In the genomic region with DNA sequence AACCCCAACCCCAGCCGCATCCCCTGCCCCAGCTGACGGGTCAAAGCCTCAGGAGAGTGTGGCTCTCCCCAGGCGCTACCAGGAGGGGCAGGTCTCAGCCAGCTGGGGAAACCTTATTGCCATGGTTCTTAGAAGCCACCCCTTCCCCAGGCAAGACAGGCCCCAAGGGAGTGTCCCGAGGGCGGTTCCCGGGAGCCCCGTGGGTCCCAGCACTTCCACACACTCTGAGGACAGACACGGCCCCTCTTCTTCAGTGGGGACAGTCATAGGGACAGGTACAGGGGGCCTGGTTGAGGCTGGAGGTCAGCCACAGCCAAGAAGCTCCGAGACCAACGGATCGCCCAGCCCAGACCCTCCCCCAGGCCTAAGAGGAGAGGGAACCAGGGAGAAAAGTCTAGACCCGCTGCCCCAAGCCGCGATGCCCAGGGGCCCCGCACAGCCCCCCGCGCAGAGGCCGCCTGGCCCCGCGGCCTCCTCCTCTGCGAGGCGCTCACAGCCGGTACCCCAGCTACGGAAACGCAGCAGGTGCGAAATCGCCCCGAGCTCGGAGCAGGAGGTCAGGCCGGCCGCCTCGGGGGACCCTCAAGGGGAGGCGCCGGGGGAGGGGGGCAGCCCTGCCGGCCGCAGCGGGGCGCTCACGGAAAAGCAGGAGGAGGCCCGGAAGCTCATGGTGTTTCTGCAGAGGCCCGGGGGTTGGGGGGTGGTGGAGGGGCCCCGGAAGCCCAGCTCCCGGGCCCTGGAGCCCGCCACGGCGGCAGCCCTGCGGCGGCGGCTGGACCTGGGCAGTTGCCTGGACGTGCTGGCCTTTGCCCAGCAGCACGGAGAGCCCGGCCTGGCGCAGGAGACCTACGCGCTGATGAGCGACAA, we compare ENCODE assay signal across 10 cellular contexts. TPM values are rescaled to one million over a fixed set of nuclear protein-coding genes. Genes with fewer than 3 reads are reported as not detected.
DNase-seq lines count a peak whose midpoint lies in the region; TF ChIP-seq lines count a peak whose summit lies in the region.
"Had no signal": no experiment of that assay in that cellular context is flagged by ENCODE, and none has a peak within 500 bp of the region (broad histone marks: within the 10 kb centered on the region; RNA-seq: fewer than 3 reads in every experiment).

No MANE protein-coding gene starts in this region.

- H3K4me1 ChIP-seq in uterus = peaks cover 0 to 12% of the 10 kb centered on the region in 2 donors

- H3K36me3 Mint-ChIP-seq in activated CD4-positive, alpha-beta T cell treated with anti-CD3 and anti-CD28 coated beads, Interleukin-2, amount 10 ng/mL, durations not matched to agents 7 days and 5 days (ENCODE audit: low read depth) = peaks cover 6% of the 10 kb centered on the region

- no peaks in the 10 kb centered on the region for H3K9me3 Mint-ChIP-seq in activated CD4-positive, alpha-beta T cell treated with anti-CD3 and anti-CD28 coated beads, Interleukin-2, amount 10 ng/mL, durations not matched to agents 7 days and 5 days

- no peaks in the 10 kb centered on the region for H3K9me3 ChIP-seq in uterus

- POLR2A ChIA-PET in activated CD4-positive, alpha-beta T cell treated with anti-CD3 and anti-CD28 coated beads, Interleukin-2, amount 10 ng/mL, durations not matched to agents 7 days and 5 days (lab: Charles Lee) = interaction anchor here (0.6 to 1.7 kb wide), 6 partner anchors 9 to 72 kb away, joined by 3 to 6 read pairs (median 3); a partner anchor contains a TSS
- POLR2A ChIA-PET in RWPE1 (lab: Yijun Ruan, JAX; ENCODE audit: low non-redundant PET) = no interaction called here

- peak overlapping the region; percentile 94 for H3K27ac Mint-ChIP-seq in activated CD4-positive, alpha-beta T cell treated with anti-CD3 and anti-CD28 coated beads, Interleukin-2, amount 10 ng/mL, durations not matched to agents 7 days and 5 days

- peak; percentile 87 for DNase-seq in GM13977 (ENCODE audit: low spot score)
- DNase-seq in activated CD4-positive, alpha-beta T cell treated with anti-CD3 and anti-CD28 coated beads, Interleukin-2, amount 10 ng/mL, durations not matched to agents 7 days and 5 days = peak; percentile 63
- peak; percentile 24 for DNase-seq in epidermal melanocyte (ENCODE audit: insufficient read length, low spot score)
- DNase-seq in stimulated activated CD4-positive, alpha-beta T cell treated with anti-CD3 and anti-CD28 coated beads, Interleukin-4, amount 100 ng/mL, for 4 hours = peak; percentile 50 to 63
- no peak for DNase-seq in RWPE1 (ENCODE audit: low spot score)
- DNase-seq in NCI-H2196 (lab: John Stamatoyannopoulos, UW; ENCODE audit: unreplicated experiment) = no peak
- no peak for DNase-seq in NCI-H526 (lab: John Stamatoyannopoulos, UW)
- no peak for DNase-seq in uterus

- H3K36me3 ChIP-seq in uterus = no peaks in the 10 kb centered on the region

- peaks cover 45% of the 10 kb centered on the region for H3K4me1 Mint-ChIP-seq in activated CD4-positive, alpha-beta T cell treated with anti-CD3 and anti-CD28 coated beads, Interleukin-2, amount 10 ng/mL, durations not matched to agents 7 days and 5 days

- no peaks in the 10 kb centered on the region for H3K27me3 Mint-ChIP-seq in activated CD4-positive, alpha-beta T cell treated with anti-CD3 and anti-CD28 coated beads, Interleukin-2, amount 10 ng/mL, durations not matched to agents 7 days and 5 days

- H3K4me3 ChIP-seq in uterus = no peak overlapping the region
- H3K4me3 ChIP-seq: SK-N-MC had no signal

- H3K27me3 ChIP-seq in uterus = peaks cover 13 to 14% of the 10 kb centered on the region in 2 donors

- intact Hi-C loops in uterus (cut with DNase I; ENCODE audit: low total_unique reads) = no loop called here

- peak overlapping the region; percentile 71 for H3K4me3 Mint-ChIP-seq in activated CD4-positive, alpha-beta T cell treated with anti-CD3 and anti-CD28 coated beads, Interleukin-2, amount 10 ng/mL, durations not matched to agents 7 days and 5 days

- TF ChIP-seq CTCF in GM13977 (IDR thresholded peaks at IDR 0.05; ENCODE audit: extremely low read depth, insufficient read depth, missing control alignments) (peak; percentile 35), RWPE1 (conservative IDR thresholded peaks at IDR 0.05; ENCODE audit: low read depth) (no peak), uterus (IDR thresholded peaks at IDR 0.05) (no peak)

- in situ Hi-C loops in GM13977 (cut with MboI; ENCODE audit: low pct_unique_long_range_greater_than_20kb, low sequenced_read_pairs, unreplicated experiment) = no loop called here

- CTCF ChIA-PET in activated CD4-positive, alpha-beta T cell treated with anti-CD3 and anti-CD28 coated beads, Interleukin-2, amount 10 ng/mL, durations not matched to agents 7 days and 5 days (lab: Charles Lee) = interaction anchor here (0.9 to 5.0 kb wide), 11 partner anchors 9 to 75 kb away, joined by 3 to 64 read pairs (median 4); a partner anchor contains a TSS
- CTCF ChIA-PET in RWPE1 (lab: Yijun Ruan, JAX) = interaction anchor here (1.1 kb wide), 1 partner anchor 15 kb away, joined by 3 read pairs; no protein-coding TSS in a partner anchor

- H3K27ac ChIP-seq in RWPE1 = no peak overlapping the region
- H3K27ac ChIP-seq in uterus = no peak overlapping the region
- H3K27ac ChIP-seq: SK-N-MC had no signal

- TF ChIP-seq POLR2A in uterus (IDR thresholded peaks at IDR 0.05) = no peak

RNA-seq across cellular contexts. Expression of a gene that starts 2.6 kb away (rescaled TPM):
- 10 to 100 TPM; 15.6 to 16.0 TPM for total RNA-seq in activated CD4-positive, alpha-beta T cell treated with anti-CD3 and anti-CD28 coated beads, Interleukin-2, amount 10 ng/mL, durations not matched to agents 7 days and 5 days
- total RNA-seq in uterus = not detected

RNA-seq across cellular contexts. Expression of a gene that starts 14.4 kb away (rescaled TPM):
- under 1 TPM in 1 of 2 experiments, not detected in 1; 0.87 TPM for total RNA-seq in activated CD4-positive, alpha-beta T cell treated with anti-CD3 and anti-CD28 coated beads, Interleukin-2, amount 10 ng/mL, durations not matched to agents 7 days and 5 days
- not detected for total RNA-seq in uterus
- total RNA-seq: renal cortical epithelial cell had no signal

RNA-seq across cellular contexts. Expression of a gene that starts 18.5 kb away (rescaled TPM):
- 100 to 1,000 TPM in 1 of 2 experiments, 10 to 100 TPM in 1; 92.2 to 126 TPM for total RNA-seq in activated CD4-positive, alpha-beta T cell treated with anti-CD3 and anti-CD28 coated beads, Interleukin-2, amount 10 ng/mL, durations not matched to agents 7 days and 5 days
- total RNA-seq in uterus = 10 to 100 TPM in 3 of 4 donors, 1 to 10 TPM in 1; 4.4 to 21.5 (median 15.6) TPM

RNA-seq across cellular contexts. Expression of a gene that starts 22.9 kb away (rescaled TPM):
- 10 to 100 TPM in 1 of 2 experiments, 1 to 10 TPM in 1; 2.8 to 10.5 TPM for total RNA-seq in activated CD4-positive, alpha-beta T cell treated with anti-CD3 and anti-CD28 coated beads, Interleukin-2, amount 10 ng/mL, durations not matched to agents 7 days and 5 days
- 1 to 10 TPM in 2 of 4 donors, not detected in 2; 3.5 to 3.9 TPM for total RNA-seq in uterus

RNA-seq across cellular contexts. Expression of a gene that starts 29.9 kb away (rescaled TPM):
- total RNA-seq in activated CD4-positive, alpha-beta T cell treated with anti-CD3 and anti-CD28 coated beads, Interleukin-2, amount 10 ng/mL, durations not matched to agents 7 days and 5 days = 100 to 1,000 TPM; 107 to 113 TPM
- total RNA-seq in uterus = 10 to 100 TPM in 1 of 4 donors, 1 to 10 TPM in 1, under 1 TPM in 1, not detected in 1; 0.51 to 10.4 (median 7.2) TPM

Comparison
In these comparisons a context has a peak if more than half of its experiments do, and no peak if none do; other contexts are left out.
1. DNase-seq: peak in GM13977 (single experiment), activated CD4-positive, alpha-beta T cell treated with anti-CD3 and anti-CD28 coated beads, Interleukin-2, amount 10 ng/mL, durations not matched to agents 7 days and 5 days (single experiment), epidermal melanocyte (single experiment) and stimulated activated CD4-positive, alpha-beta T cell treated with anti-CD3 and anti-CD28 coated beads, Interleukin-4, amount 100 ng/mL, for 4 hours (2 of 2); none in RWPE1 (single experiment), NCI-H2196 (single experiment), NCI-H526 (0 of 2) and uterus (0 of 2).
2. RNA of a gene that starts 2.6 kb away (total RNA-seq): 15.6 to 16.0 TPM in activated CD4-positive, alpha-beta T cell treated with anti-CD3 and anti-CD28 coated beads, Interleukin-2, amount 10 ng/mL, durations not matched to agents 7 days and 5 days; not detected in uterus; every median in the first group is over 10 times any median in the second.
3. RNA of a gene that starts 18.5 kb away (total RNA-seq): 92.2 to 126 TPM in activated CD4-positive, alpha-beta T cell treated with anti-CD3 and anti-CD28 coated beads, Interleukin-2, amount 10 ng/mL, durations not matched to agents 7 days and 5 days; 4.4 to 21.5 TPM in uterus; every median in the first group is over 4 times any median in the second.